In the genomic region with DNA sequence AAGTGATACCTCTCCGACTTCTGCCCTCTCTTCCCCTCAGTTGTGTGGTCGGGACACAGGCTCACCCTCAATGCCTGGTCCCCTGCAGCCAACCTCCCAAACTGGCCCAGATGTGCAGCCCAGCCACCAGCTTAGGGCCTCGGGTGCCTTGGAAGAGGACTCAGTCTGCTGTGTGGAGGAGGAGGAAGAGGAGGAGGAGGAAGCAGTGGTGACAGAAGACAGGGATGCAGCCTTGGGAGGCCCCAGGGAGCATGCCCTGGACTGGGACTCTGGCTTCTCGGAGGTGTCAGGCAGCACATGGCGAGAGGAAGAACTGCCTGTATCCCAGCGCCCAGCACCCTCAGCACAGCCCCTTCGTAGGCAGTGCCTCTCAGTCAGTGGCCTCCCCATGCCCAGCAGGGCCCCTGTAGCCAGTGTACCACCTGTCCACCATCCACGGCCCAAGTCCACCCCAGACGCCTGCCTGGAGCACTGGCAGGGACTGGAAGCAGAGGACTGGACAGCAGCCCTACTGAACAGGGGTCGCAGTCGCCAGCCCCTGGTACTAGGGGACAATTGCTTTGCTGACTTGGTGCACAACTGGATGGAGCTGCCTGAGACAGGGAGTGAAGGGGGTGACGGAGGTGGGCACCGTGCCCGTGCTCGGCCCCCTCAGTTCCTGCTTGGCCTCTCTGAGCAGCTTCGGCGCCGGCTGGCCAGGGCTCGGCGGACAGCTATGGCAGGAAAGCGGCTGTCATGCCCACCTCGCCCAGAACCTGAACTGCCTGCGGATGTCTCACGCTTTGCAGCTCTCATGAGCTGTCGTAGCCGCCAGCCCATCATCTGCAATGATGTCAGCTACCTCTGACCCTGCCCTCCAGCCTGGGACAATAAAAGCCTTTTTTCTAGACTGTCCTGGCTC, we compare ENCODE assay signal across 6 cellular contexts. TPM values are rescaled to one million over a fixed set of nuclear protein-coding genes. Genes with fewer than 3 reads are reported as not detected.
A peak's percentile ranks its signal among the peaks of the same experiment; 100 is the strongest.
DNase-seq lines count a peak whose midpoint lies in the region; ATAC-seq and TF ChIP-seq lines count a peak whose summit lies in the region.

No MANE protein-coding gene starts in this region.

- H3K79me2 ChIP-seq in OCI-LY3 (ENCODE audit: low read length) = no peaks in the 10 kb centered on the region

- peak overlapping the region; percentile 72 for H3K9ac ChIP-seq in OCI-LY3 (ENCODE audit: low read length)

- H3K36me3 ChIP-seq in OCI-LY3 (replicated peaks; ENCODE audit: low read depth, low read length) (no peaks in the 10 kb centered on the region), esophagus (ENCODE audit: control insufficient read depth in 2 of 2, insufficient read depth in 2 of 2, low read length in 1 of 2) (peaks cover 0 to 9% of the 10 kb centered on the region in 2 donors)

- TF ChIP-seq CTCF in OCI-LY3 (IDR thresholded peaks at IDR 0.05; ENCODE audit: low read depth, low read length) = no peak

- H3K27ac Mint-ChIP-seq in stimulated activated naive CD8-positive, alpha-beta T cell treated with anti-CD3 and anti-CD28 coated beads, Interleukin-15, amount 100 ng/mL, for 72 hours = peak overlapping the region in 1 of 2 donors; percentile 69

- H3K27me3 ChIP-seq in OCI-LY3 (ENCODE audit: low read depth, low read length) (peaks cover 20% of the 10 kb centered on the region), esophagus (ENCODE audit: control insufficient read depth in 1 of 2, insufficient read depth in 2 of 2, low read length in 2 of 2) (no peaks in the 10 kb centered on the region)

- peak in 1 of 2 donors; percentile 18 for DNase-seq in stimulated activated naive CD8-positive, alpha-beta T cell treated with anti-CD3 and anti-CD28 coated beads, Interleukin-15, amount 100 ng/mL, for 72 hours
- DNase-seq in effector CD8-positive, alpha-beta T cell (lab: John Stamatoyannopoulos, UW) = no peak
- no peak for DNase-seq in NCI-H226

- 38 to 42% methylated on average over 26 of the region's 26 CpGs for WGBS in esophagus, 2 donors

- no peak for ATAC-seq in stimulated activated naive CD8-positive, alpha-beta T cell treated with anti-CD3 and anti-CD28 coated beads, Interleukin-15, amount 100 ng/mL, for 72 hours
- no peak for ATAC-seq in HG03139 (IDR thresholded peaks at IDR 0.05; ENCODE audit: unreplicated experiment)

- H3K4me1 Mint-ChIP-seq in stimulated activated naive CD8-positive, alpha-beta T cell treated with anti-CD3 and anti-CD28 coated beads, Interleukin-15, amount 100 ng/mL, for 72 hours = peaks cover 67% of the 10 kb centered on the region

- peak overlapping the region; percentile 84 for H3K4me3 Mint-ChIP-seq in stimulated activated naive CD8-positive, alpha-beta T cell treated with anti-CD3 and anti-CD28 coated beads, Interleukin-15, amount 100 ng/mL, for 72 hours

- H3K4me1 ChIP-seq in OCI-LY3 (ENCODE audit: low read length) = peaks cover 16% of the 10 kb centered on the region
- H3K4me1 ChIP-seq in esophagus (ENCODE audit: control insufficient read depth in 2 of 2, insufficient read depth in 2 of 2, low read length in 1 of 2) = peaks cover 12 to 43% of the 10 kb centered on the region in 2 donors

- no peaks in the 10 kb centered on the region for H4K20me1 ChIP-seq in OCI-LY3 (ENCODE audit: insufficient read depth, low read length)

- no peaks in the 10 kb centered on the region for H3K9me3 Mint-ChIP-seq in stimulated activated naive CD8-positive, alpha-beta T cell treated with anti-CD3 and anti-CD28 coated beads, Interleukin-15, amount 100 ng/mL, for 72 hours

- H3K4me3 ChIP-seq in OCI-LY3 (ENCODE audit: low read length) (peak overlapping the region; percentile 90), esophagus (ENCODE audit: low read depth in 1 of 2, low read length in 2 of 2) (peak overlapping the region; percentile 66 to 75)

- H3K27ac ChIP-seq in OCI-LY3 (ENCODE audit: low read length) = no peak overlapping the region
- H3K27ac ChIP-seq in esophagus (ENCODE audit: low read depth in 2 of 2, low read length in 1 of 2) = peak overlapping the region; percentile 94 to 97

- H2AFZ ChIP-seq in OCI-LY3 (ENCODE audit: low read depth, low read length) = peak overlapping the region; percentile 49; the same call in 1 of the 2 replicates

- peaks cover 22% of the 10 kb centered on the region for H3K27me3 Mint-ChIP-seq in stimulated activated naive CD8-positive, alpha-beta T cell treated with anti-CD3 and anti-CD28 coated beads, Interleukin-15, amount 100 ng/mL, for 72 hours

- H3K9me3 ChIP-seq in OCI-LY3 (ENCODE audit: insufficient read depth, low read length) = no peaks in the 10 kb centered on the region
- no peaks in the 10 kb centered on the region for H3K9me3 ChIP-seq in esophagus (ENCODE audit: control insufficient read depth in 2 of 2, insufficient read depth in 1 of 2, low read depth in 1 of 2, low read length in 1 of 2)

- peak overlapping the region; percentile 100 for H3K4me2 ChIP-seq in OCI-LY3 (ENCODE audit: low read length)

RNA-seq across cellular contexts. Expression of a gene that starts 1.3 kb away (rescaled TPM):
- polyA plus RNA-seq in esophagus = 10 to 100 TPM; 26.3 to 28.4 TPM

RNA-seq across cellular contexts. Expression of a gene that starts 4.7 kb away (rescaled TPM):
- under 1 TPM in 1 of 2 donors, not detected in 1; 0.04 TPM for polyA plus RNA-seq in esophagus

RNA-seq across cellular contexts. Expression of a gene that starts 9.4 kb away (rescaled TPM):
- 10 to 100 TPM; 24.1 to 54.3 TPM for polyA plus RNA-seq in esophagus

RNA-seq across cellular contexts. Expression of a gene that starts 18.0 kb away (rescaled TPM):
- polyA plus RNA-seq in esophagus = 10 to 100 TPM; 11.5 to 14.1 TPM

RNA-seq across cellular contexts. Expression of a gene that starts 52.0 kb away (rescaled TPM):
- 1 to 10 TPM; 4.1 to 4.3 TPM for polyA plus RNA-seq in esophagus
